In the genomic region with DNA sequence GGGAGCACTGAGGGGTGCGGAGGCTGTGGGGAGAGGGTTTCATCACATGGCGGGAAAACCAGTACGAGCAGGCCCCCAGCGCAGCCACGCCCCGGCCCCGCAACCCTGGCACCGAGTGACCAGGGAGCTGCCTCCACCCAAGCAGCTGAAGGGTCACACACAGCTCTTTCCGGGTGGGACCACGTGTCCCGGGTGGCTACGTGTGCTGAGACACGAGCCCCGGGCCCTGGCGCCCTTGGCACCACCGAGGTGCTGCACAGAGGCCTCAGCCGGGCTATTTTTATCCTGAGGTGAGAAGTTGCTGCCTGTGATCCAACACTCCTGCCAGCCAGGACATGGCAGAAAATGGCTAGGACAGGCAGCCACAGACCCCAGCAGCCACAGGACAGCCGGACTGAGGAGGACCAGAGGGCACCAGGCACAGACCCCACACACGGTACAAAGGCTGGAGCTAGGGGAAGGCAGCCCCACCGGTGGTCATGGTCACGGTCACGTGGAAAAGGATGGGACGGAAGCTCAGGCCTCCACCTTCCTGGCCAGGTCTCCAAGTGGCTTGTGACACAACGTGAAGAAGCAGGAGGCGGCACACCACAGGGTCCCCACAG, we compare ENCODE assay signal across 1 cellular context.
TF ChIP-seq lines count a peak whose summit lies in the region.

No MANE protein-coding gene starts in this region.

TF ChIP-seq in HepG2, 621 proteins besides CTCF, POLR2A, EP300 and RAD21 (continued from another document):
- TF ChIP-seq, protein P1, sequence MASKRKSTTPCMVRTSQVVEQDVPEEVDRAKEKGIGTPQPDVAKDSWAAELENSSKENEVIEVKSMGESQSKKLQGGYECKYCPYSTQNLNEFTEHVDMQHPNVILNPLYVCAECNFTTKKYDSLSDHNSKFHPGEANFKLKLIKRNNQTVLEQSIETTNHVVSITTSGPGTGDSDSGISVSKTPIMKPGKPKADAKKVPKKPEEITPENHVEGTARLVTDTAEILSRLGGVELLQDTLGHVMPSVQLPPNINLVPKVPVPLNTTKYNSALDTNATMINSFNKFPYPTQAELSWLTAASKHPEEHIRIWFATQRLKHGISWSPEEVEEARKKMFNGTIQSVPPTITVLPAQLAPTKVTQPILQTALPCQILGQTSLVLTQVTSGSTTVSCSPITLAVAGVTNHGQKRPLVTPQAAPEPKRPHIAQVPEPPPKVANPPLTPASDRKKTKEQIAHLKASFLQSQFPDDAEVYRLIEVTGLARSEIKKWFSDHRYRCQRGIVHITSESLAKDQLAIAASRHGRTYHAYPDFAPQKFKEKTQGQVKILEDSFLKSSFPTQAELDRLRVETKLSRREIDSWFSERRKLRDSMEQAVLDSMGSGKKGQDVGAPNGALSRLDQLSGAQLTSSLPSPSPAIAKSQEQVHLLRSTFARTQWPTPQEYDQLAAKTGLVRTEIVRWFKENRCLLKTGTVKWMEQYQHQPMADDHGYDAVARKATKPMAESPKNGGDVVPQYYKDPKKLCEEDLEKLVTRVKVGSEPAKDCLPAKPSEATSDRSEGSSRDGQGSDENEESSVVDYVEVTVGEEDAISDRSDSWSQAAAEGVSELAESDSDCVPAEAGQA (IDR thresholded peaks at IDR 0.05; ENCODE audit: low read depth), result no peak
- TF ChIP-seq, protein P1 (CRISPR knock-in tag; IDR thresholded peaks at IDR 0.05; ENCODE audit: borderline replicate concordance), result no peak
- TF ChIP-seq AHR (CRISPR knock-in tag; IDR thresholded peaks at IDR 0.05), result no peak
- TF ChIP-seq, protein P2, sequence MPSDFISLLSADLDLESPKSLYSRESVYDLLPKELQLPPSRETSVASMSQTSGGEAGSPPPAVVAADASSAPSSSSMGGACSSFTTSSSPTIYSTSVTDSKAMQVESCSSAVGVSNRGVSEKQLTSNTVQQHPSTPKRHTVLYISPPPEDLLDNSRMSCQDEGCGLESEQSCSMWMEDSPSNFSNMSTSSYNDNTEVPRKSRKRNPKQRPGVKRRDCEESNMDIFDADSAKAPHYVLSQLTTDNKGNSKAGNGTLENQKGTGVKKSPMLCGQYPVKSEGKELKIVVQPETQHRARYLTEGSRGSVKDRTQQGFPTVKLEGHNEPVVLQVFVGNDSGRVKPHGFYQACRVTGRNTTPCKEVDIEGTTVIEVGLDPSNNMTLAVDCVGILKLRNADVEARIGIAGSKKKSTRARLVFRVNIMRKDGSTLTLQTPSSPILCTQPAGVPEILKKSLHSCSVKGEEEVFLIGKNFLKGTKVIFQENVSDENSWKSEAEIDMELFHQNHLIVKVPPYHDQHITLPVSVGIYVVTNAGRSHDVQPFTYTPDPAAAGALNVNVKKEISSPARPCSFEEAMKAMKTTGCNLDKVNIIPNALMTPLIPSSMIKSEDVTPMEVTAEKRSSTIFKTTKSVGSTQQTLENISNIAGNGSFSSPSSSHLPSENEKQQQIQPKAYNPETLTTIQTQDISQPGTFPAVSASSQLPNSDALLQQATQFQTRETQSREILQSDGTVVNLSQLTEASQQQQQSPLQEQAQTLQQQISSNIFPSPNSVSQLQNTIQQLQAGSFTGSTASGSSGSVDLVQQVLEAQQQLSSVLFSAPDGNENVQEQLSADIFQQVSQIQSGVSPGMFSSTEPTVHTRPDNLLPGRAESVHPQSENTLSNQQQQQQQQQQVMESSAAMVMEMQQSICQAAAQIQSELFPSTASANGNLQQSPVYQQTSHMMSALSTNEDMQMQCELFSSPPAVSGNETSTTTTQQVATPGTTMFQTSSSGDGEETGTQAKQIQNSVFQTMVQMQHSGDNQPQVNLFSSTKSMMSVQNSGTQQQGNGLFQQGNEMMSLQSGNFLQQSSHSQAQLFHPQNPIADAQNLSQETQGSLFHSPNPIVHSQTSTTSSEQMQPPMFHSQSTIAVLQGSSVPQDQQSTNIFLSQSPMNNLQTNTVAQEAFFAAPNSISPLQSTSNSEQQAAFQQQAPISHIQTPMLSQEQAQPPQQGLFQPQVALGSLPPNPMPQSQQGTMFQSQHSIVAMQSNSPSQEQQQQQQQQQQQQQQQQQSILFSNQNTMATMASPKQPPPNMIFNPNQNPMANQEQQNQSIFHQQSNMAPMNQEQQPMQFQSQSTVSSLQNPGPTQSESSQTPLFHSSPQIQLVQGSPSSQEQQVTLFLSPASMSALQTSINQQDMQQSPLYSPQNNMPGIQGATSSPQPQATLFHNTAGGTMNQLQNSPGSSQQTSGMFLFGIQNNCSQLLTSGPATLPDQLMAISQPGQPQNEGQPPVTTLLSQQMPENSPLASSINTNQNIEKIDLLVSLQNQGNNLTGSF (CRISPR knock-in tag; IDR thresholded peaks at IDR 0.05), result no peak
- TF ChIP-seq, protein P3, sequence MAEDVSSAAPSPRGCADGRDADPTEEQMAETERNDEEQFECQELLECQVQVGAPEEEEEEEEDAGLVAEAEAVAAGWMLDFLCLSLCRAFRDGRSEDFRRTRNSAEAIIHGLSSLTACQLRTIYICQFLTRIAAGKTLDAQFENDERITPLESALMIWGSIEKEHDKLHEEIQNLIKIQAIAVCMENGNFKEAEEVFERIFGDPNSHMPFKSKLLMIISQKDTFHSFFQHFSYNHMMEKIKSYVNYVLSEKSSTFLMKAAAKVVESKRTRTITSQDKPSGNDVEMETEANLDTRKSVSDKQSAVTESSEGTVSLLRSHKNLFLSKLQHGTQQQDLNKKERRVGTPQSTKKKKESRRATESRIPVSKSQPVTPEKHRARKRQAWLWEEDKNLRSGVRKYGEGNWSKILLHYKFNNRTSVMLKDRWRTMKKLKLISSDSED (CRISPR knock-in tag; IDR thresholded peaks at IDR 0.05), result no peak
- no peak for TF ChIP-seq EZH2 (conservative IDR thresholded peaks at IDR 0.05; ENCODE audit: low read depth, low read length)
- TF ChIP-seq KLF16 (CRISPR knock-in tag; IDR thresholded peaks at IDR 0.05), result no peak
